18 cellular contexts compared by ENCODE assay signal in the genomic region with DNA sequence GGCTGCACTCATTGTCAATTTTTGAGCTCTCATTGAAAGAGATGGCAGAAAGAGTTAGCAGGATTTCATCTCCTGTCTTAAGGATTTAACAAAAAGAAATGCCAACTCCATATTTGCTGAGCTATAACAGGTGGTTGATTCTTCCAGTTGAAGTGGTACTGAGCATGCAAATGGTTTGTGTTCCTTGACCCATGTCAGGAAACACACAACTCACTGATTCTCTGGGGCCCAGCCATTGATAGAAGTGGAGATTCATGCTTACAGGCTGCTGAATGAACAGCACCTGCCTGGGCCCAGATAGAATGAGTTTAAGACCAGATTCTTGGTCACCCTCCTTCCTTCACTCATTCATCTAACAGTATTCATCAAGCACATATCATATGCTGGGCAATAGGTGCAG.
A peak's percentile ranks its signal among the peaks of the same experiment; 100 is the strongest.
DNase-seq lines count a peak whose midpoint lies in the region; ATAC-seq and TF ChIP-seq lines count a peak whose summit lies in the region.
"Had no signal": no experiment of that assay in that cellular context is flagged by ENCODE, and none has a peak within 500 bp of the region (broad histone marks: within the 10 kb centered on the region; RNA-seq: fewer than 3 reads in every experiment).

No MANE protein-coding gene starts in this region.

- H3K79me2 ChIP-seq in mammary epithelial cell (ENCODE audit: insufficient read depth, low read length): peaks cover 62% of the 10 kb centered on the region

- peaks cover 31% of the 10 kb centered on the region for H3K4me1 ChIP-seq in mammary epithelial cell (ENCODE audit: insufficient read depth, low read length)
- H3K4me1 ChIP-seq in thyroid gland: peaks cover 22 to 35% of the 10 kb centered on the region in 2 donors

- peaks cover 2% of the 10 kb centered on the region for H3K36me3 ChIP-seq in mammary epithelial cell (ENCODE audit: insufficient read depth, low read length)
- H3K36me3 ChIP-seq in thyroid gland: no peaks in the 10 kb centered on the region
- H3K36me3 ChIP-seq: esophagus squamous epithelium, heart left ventricle, upper lobe of left lung had no signal

- H3K27ac ChIP-seq in mammary epithelial cell (ENCODE audit: insufficient read depth, low read depth, low read length) (peak overlapping the region; percentile 96), thyroid gland (peak overlapping the region in 2 of 3 donors; percentile 28 to 52)
- H3K27ac ChIP-seq: upper lobe of left lung had no signal

- intact Hi-C loops in mammary epithelial cell (cut with micrococcal nuclease): no loop called here
- intact Hi-C loops in thyroid gland (cut with DNase I): no loop called here

- H3K4me2 ChIP-seq in mammary epithelial cell (ENCODE audit: insufficient read depth, low read depth, low read length): peak overlapping the region; percentile 66

- no peaks in the 10 kb centered on the region for H3K27me3 Mint-ChIP-seq in activated naive CD4-positive, alpha-beta T cell treated with anti-CD3 and anti-CD28 coated beads, Interleukin-2, amount 50 U/mL, for 24 hours
- no peaks in the 10 kb centered on the region for H3K27me3 Mint-ChIP-seq in progenitor cell of endocrine pancreas

- no peak overlapping the region for H3K4me3 Mint-ChIP-seq in activated naive CD4-positive, alpha-beta T cell treated with anti-CD3 and anti-CD28 coated beads, Interleukin-2, amount 50 U/mL, for 24 hours
- H3K4me3 Mint-ChIP-seq in progenitor cell of endocrine pancreas (ENCODE audit: low read depth): no peak overlapping the region
- H3K4me3 Mint-ChIP-seq: CD8-positive, alpha-beta T cell had no signal

- no peak overlapping the region for H2AFZ ChIP-seq in mammary epithelial cell (ENCODE audit: low read depth, low read length)

- in situ Hi-C loops in mammary epithelial cell (cut with MboI; ENCODE audit: low sequenced_read_pairs in 2 of 2): no loop called here

- H3K9me3 ChIP-seq in mammary epithelial cell (replicated peaks; ENCODE audit: insufficient read depth, low read length) (no peaks in the 10 kb centered on the region), thyroid gland (no peaks in the 10 kb centered on the region)
- H3K9me3 ChIP-seq: esophagus squamous epithelium, heart left ventricle, upper lobe of left lung had no signal

- peaks cover 73% of the 10 kb centered on the region for H3K4me1 Mint-ChIP-seq in activated naive CD4-positive, alpha-beta T cell treated with anti-CD3 and anti-CD28 coated beads, Interleukin-2, amount 50 U/mL, for 24 hours
- no peaks in the 10 kb centered on the region for H3K4me1 Mint-ChIP-seq in progenitor cell of endocrine pancreas (ENCODE audit: low read depth)

- no peak overlapping the region for H3K4me3 ChIP-seq in mammary epithelial cell (replicated peaks in 1 of 3; ENCODE audit: insufficient read depth in 1 of 3, low read depth in 2 of 3, low read length in 3 of 3)
- no peak overlapping the region for H3K4me3 ChIP-seq in thyroid gland (replicated peaks in 1 of 3)
- H3K4me3 ChIP-seq: esophagus squamous epithelium, heart left ventricle, skin epidermis, upper lobe of left lung had no signal

- no peak for DNase-seq in activated naive CD4-positive, alpha-beta T cell treated with anti-CD3 and anti-CD28 coated beads, Interleukin-2, amount 50 U/mL, for 16 hours
- DNase-seq in mammary epithelial cell (no peak), thyroid gland (peak; percentile 49 to 58), 8988T (no peak), progenitor cell of endocrine pancreas (ENCODE audit: low spot score, unreplicated experiment) (no peak), NCI-H2081 (lab: John Stamatoyannopoulos, UW) (no peak)
- DNase-seq: activated naive CD4-positive, alpha-beta T cell; CD8-positive, alpha-beta T cell; esophagus squamous epithelium; heart left ventricle; NCI-H748 treated with DMSO at 0.1 percent for 48 hours; nucleus accumbens; T-helper 1 cell; upper lobe of left lung had no signal

- dilution Hi-C loops in mammary epithelial cell (cut with HindIII; ENCODE audit: low sequenced_read_pairs): no loop called here

- H4K20me1 ChIP-seq in mammary epithelial cell (ENCODE audit: insufficient read depth, low read length): no peaks in the 10 kb centered on the region

- peaks cover 11% of the 10 kb centered on the region for H3K36me3 Mint-ChIP-seq in activated naive CD4-positive, alpha-beta T cell treated with anti-CD3 and anti-CD28 coated beads, Interleukin-2, amount 50 U/mL, for 24 hours
- no peaks in the 10 kb centered on the region for H3K36me3 Mint-ChIP-seq in progenitor cell of endocrine pancreas (ENCODE audit: insufficient read depth)

- BruUV-seq in mammary epithelial cell (replicated peaks; lab: Mats Ljungman, UMichigan): no TSS peak

- no peak for TF ChIP-seq POLR2A in thyroid gland (IDR thresholded peaks at IDR 0.05)

- TF ChIP-seq CTCF in mammary epithelial cell (conservative IDR thresholded peaks at IDR 0.05 in 1 of 2, IDR thresholded peaks at IDR 0.05 in 1 of 2; ENCODE audit: extremely low read depth in 1 of 2, insufficient read depth in 1 of 2, low read depth in 1 of 2, low read length in 2 of 2) (no peak), thyroid gland (IDR thresholded peaks at IDR 0.05) (no peak), progenitor cell of endocrine pancreas (IDR thresholded peaks at IDR 0.05; ENCODE audit: unreplicated experiment) (no peak)

- H3K27ac Mint-ChIP-seq in activated naive CD4-positive, alpha-beta T cell treated with anti-CD3 and anti-CD28 coated beads, Interleukin-2, amount 50 U/mL, for 24 hours: peak overlapping the region; percentile 14
- no peak overlapping the region for H3K27ac Mint-ChIP-seq in progenitor cell of endocrine pancreas

- H3K27me3 ChIP-seq in mammary epithelial cell (ENCODE audit: insufficient read depth, low read length): no peaks in the 10 kb centered on the region
- no peaks in the 10 kb centered on the region for H3K27me3 ChIP-seq in thyroid gland
- H3K27me3 ChIP-seq: esophagus squamous epithelium, heart left ventricle, upper lobe of left lung had no signal

- CTCF ChIA-PET in mammary epithelial cell (lab: Charles Lee; ENCODE audit: low non-redundant PET): no interaction called here

- peak overlapping the region; percentile 54 for H3K9ac ChIP-seq in mammary epithelial cell (ENCODE audit: insufficient read depth, low read length)

- H3K9me3 Mint-ChIP-seq in activated naive CD4-positive, alpha-beta T cell treated with anti-CD3 and anti-CD28 coated beads, Interleukin-2, amount 50 U/mL, for 24 hours: no peaks in the 10 kb centered on the region
- H3K9me3 Mint-ChIP-seq in progenitor cell of endocrine pancreas (ENCODE audit: low read depth): no peaks in the 10 kb centered on the region
- H3K9me3 Mint-ChIP-seq: CD8-positive, alpha-beta T cell had no signal

- peak; percentile 47 for ATAC-seq in HG03342 (IDR thresholded peaks at IDR 0.05; ENCODE audit: unreplicated experiment)
- ATAC-seq: activated CD4-positive, CD25-positive, alpha-beta regulatory T cell treated with anti-CD3 and anti-CD28 coated beads, Interleukin-2, amount 50 U/mL, for 24 hours; CD8-positive, alpha-beta T cell; heart left ventricle had no signal

Comparison
In these comparisons a context has a peak if more than half of its experiments do, and no peak if none do; other contexts are left out.
1. DNase-seq: peak in thyroid gland (2 of 2); none in activated naive CD4-positive, alpha-beta T cell treated with anti-CD3 and anti-CD28 coated beads, Interleukin-2, amount 50 U/mL, for 16 hours (single experiment), mammary epithelial cell (single experiment), 8988T (single experiment), progenitor cell of endocrine pancreas (single experiment) and NCI-H2081 (0 of 2).